ENCODE assay signal across 39 cellular contexts in genomic region chr4:68700152-68700551, GRCh38. TPM values are rescaled to one million over a fixed set of nuclear protein-coding genes. Genes with fewer than 3 reads are reported as not detected.
"Had no signal": no experiment of that assay in that cellular context is flagged by ENCODE, and none has a peak within 500 bp of the region (broad histone marks: within the 10 kb centered on the region; RNA-seq: fewer than 3 reads in every experiment).

No MANE protein-coding gene starts in this region.

- H3K36me3 ChIP-seq: MG63 had no signal

- H3K4me3 ChIP-seq: MG63 had no signal

- H3K27me3 ChIP-seq: MG63 had no signal

- H3K9me3 ChIP-seq: MG63 had no signal

- DNase-seq: Karpas-422, Kasumi-1, MG63, MM.1S, MV-4-11, NCI-H1048, NCI-H1092, NCI-H1092 treated with DMSO at 0.1 percent for 48 hours, NCI-H1105, NCI-H1105 treated with DMSO at 0.1 percent for 48 hours, NCI-H1417, NCI-H1417 treated with DMSO at 0.1 percent for 48 hours, NCI-H1436, NCI-H1436 treated with DMSO at 0.1 percent for 48 hours, NCI-H146, NCI-H1694, NCI-H1694 treated with DMSO at 0.1 percent for 48 hours, NCI-H187, NCI-H187 treated with DMSO at 0.1 percent for 48 hours, NCI-H1930, NCI-H2029, NCI-H2029 treated with DMSO at 0.1 percent for 48 hours, NCI-H2081, NCI-H2081 treated with DMSO at 0.1 percent for 48 hours, NCI-H2107, NCI-H2171, NCI-H2171 treated with DMSO at 0.1 percent for 48 hours, NCI-H2227 treated with DMSO at 0.1 percent for 48 hours, NCI-H226, NCI-H345, NCI-H446, NCI-H446 treated with DMSO at 0.1 percent for 48 hours, NCI-H510A, NCI-H510A treated with DMSO at 0.1 percent for 48 hours, NCI-H524 had no signal

RNA-seq across cellular contexts. Expression of gene UGT2B15, which starts 29.7 kb away (rescaled TPM):
- total RNA-seq: LHCN-M2, M059J, MCF 10A, NCI-H460 had no signal
